In the genomic region with DNA sequence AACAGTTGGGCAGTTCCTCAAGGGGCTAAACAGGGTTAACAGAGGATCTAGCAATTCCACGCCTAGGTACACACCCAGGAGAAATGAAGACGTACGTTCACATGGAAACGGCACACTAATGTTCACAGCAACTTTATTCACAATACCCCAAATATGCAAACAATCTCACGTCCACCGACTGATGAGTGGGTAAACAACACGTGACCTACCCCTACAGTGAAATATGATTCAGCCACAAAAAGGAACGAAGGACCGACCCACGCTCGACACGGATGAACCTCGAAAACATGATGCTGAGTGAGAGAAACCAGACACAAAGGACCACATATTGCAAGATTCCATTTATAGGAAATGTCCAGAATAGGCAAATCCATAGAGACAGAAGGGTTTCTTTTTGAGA, we compare ENCODE assay signal across 12 cellular contexts.
DNase-seq lines count a peak whose midpoint lies in the region; ATAC-seq, FAIRE-seq and TF ChIP-seq lines count a peak whose summit lies in the region.
"Had no signal": no experiment of that assay in that cellular context is flagged by ENCODE, and none has a peak within 500 bp of the region (broad histone marks: within the 10 kb centered on the region; RNA-seq: fewer than 3 reads in every experiment).

No MANE protein-coding gene starts in this region.

- no peaks in the 10 kb centered on the region for H4K20me1 ChIP-seq in GM12878 (ENCODE audit: control insufficient read depth, insufficient read depth)

- H3K4me2 ChIP-seq in GM12878 (ENCODE audit: control insufficient read depth, insufficient read depth), result peak overlapping the region; percentile 95

- TF ChIP-seq POLR2A in GM12878 (IDR thresholded peaks at IDR 0.05; ENCODE audit: low read depth, low read length) (no peak), vagina (IDR thresholded peaks at IDR 0.05) (no peak)

- H3K27ac ChIP-seq in left ventricle myocardium inferior (replicated peaks), result peak overlapping the region; percentile 93
- H3K27ac ChIP-seq in GM12878 (ENCODE audit: control insufficient read depth, insufficient read depth), result peak overlapping the region; percentile 95
- H3K27ac ChIP-seq in lower lobe of right lung, result peak overlapping the region; percentile 84
- H3K27ac ChIP-seq in vagina, result peak overlapping the region; percentile 92

- no peak for TF ChIP-seq EP300 in GM12878 (IDR thresholded peaks at IDR 0.05; ENCODE audit: borderline replicate concordance in 1 of 2, control insufficient read depth in 1 of 2, low read depth in 2 of 2, low read length in 2 of 2)

- peaks cover 50% of the 10 kb centered on the region for H3K79me2 ChIP-seq in GM12878 (ENCODE audit: control insufficient read depth, insufficient read depth, low read length)

- TF ChIP-seq CTCF in left ventricle myocardium inferior (IDR thresholded peaks at IDR 0.05; ENCODE audit: borderline replicate concordance) (no peak), GM12878 (IDR thresholded peaks at IDR 0.05 in 2 of 3, conservative IDR thresholded peaks at IDR 0.05 in 1 of 3; ENCODE audit: control insufficient read depth in 2 of 3, extremely low read depth in 1 of 3, insufficient read depth in 1 of 3, low read depth in 3 of 3, low read length in 3 of 3) (no peak), lower lobe of right lung (IDR thresholded peaks at IDR 0.05) (no peak), vagina (IDR thresholded peaks at IDR 0.05) (no peak)

- ATAC-seq in left ventricle myocardium superior (no peak), GM12878 (no peak), lower lobe of right lung (no peak), HG02981 (IDR thresholded peaks at IDR 0.05; ENCODE audit: unreplicated experiment) (no peak), HG02884 (IDR thresholded peaks at IDR 0.05; ENCODE audit: unreplicated experiment) (no peak)
- ATAC-seq: K562 had no signal

- no TSS peak for BruUV-seq in GM12878 (replicated peaks; lab: Mats Ljungman, UMichigan)

- in situ Hi-C loops in GM12878 (cut with MboI), result no loop called here

- intact Hi-C loops in left ventricle myocardium inferior (cut with micrococcal nuclease), result no loop called here
- intact Hi-C loops in left ventricle myocardium superior (cut with micrococcal nuclease), result no loop called here
- intact Hi-C loops in GM12878 (cut with micrococcal nuclease; ENCODE audit: unreplicated experiment), result loop anchor here (5.0 to 10.0 kb wide), 5 partner anchors 38 to 293 kb away; a partner anchor contains a TSS
- intact Hi-C loops in lower lobe of right lung (cut with DNase I), result no loop called here
- intact Hi-C loops in vagina (cut with DNase I), result no loop called here

- H3K9ac ChIP-seq in GM12878 (ENCODE audit: control insufficient read depth, insufficient read depth, low read length), result no peak overlapping the region; the same call in 1 of the 2 replicates

- TF ChIP-seq RAD21 in GM12878 (IDR thresholded peaks at IDR 0.05; ENCODE audit: insufficient read depth, low read depth, low read length), result no peak

- H3K4me3 ChIP-seq in left ventricle myocardium inferior, result no peak overlapping the region
- H3K4me3 ChIP-seq in GM12878, result no peak overlapping the region; the same call in 1 of the 2 replicates
- no peak overlapping the region for H3K4me3 ChIP-seq in lower lobe of right lung
- no peak overlapping the region for H3K4me3 ChIP-seq in vagina
- H3K4me3 ChIP-seq: K562, skin epidermis had no signal

- no peak overlapping the region for H2AFZ ChIP-seq in GM12878 (ENCODE audit: control insufficient read depth, low read depth, low read length)

- H3K9me3 ChIP-seq in left ventricle myocardium inferior (replicated peaks) (no peaks in the 10 kb centered on the region), GM12878 (replicated peaks; ENCODE audit: control insufficient read depth, insufficient read depth, low read length) (no peaks in the 10 kb centered on the region), lower lobe of right lung (no peaks in the 10 kb centered on the region), vagina (no peaks in the 10 kb centered on the region)

- H3K36me3 ChIP-seq in left ventricle myocardium inferior (peaks cover 24% of the 10 kb centered on the region), GM12878 (ENCODE audit: control insufficient read depth in 2 of 2, insufficient read depth in 2 of 2, low read length in 1 of 2) (peaks cover 11 to 27% of the 10 kb centered on the region in 2 experiments; a peak in 3 of 4 replicates), lower lobe of right lung (peaks cover 39% of the 10 kb centered on the region), vagina (peaks cover 0 to 9% of the 10 kb centered on the region in 2 donors)

- H3K27me3 ChIP-seq in left ventricle myocardium inferior (ENCODE audit: low read depth), result no peaks in the 10 kb centered on the region
- no peaks in the 10 kb centered on the region for H3K27me3 ChIP-seq in GM12878 (replicated peaks in 1 of 2; ENCODE audit: control insufficient read depth in 2 of 2, insufficient read depth in 2 of 2, low read length in 1 of 2)
- H3K27me3 ChIP-seq in lower lobe of right lung (ENCODE audit: low read depth), result no peaks in the 10 kb centered on the region
- no peaks in the 10 kb centered on the region for H3K27me3 ChIP-seq in vagina

- CTCF ChIA-PET in GM12878 (lab: Yijun Ruan, JAX), result interaction anchor here (1.4 to 2.0 kb wide), 3 partner anchors 11 to 39 kb away, joined by 4 to 13 read pairs (median 5); no protein-coding TSS in a partner anchor

- peaks cover 79% of the 10 kb centered on the region for H3K4me1 ChIP-seq in left ventricle myocardium inferior
- H3K4me1 ChIP-seq in GM12878 (ENCODE audit: control insufficient read depth, insufficient read depth, low read length), result peaks cover 55% of the 10 kb centered on the region
- peaks cover 76% of the 10 kb centered on the region for H3K4me1 ChIP-seq in lower lobe of right lung
- peaks cover 72% of the 10 kb centered on the region for H3K4me1 ChIP-seq in vagina

- SMC1A ChIA-PET in GM12878 (lab: Charles Lee; ENCODE audit: uncharacterized antibody, unreplicated experiment), result interaction anchor here (1.2 to 2.3 kb wide), 5 partner anchors 12 to 322 kb away, joined by 3 to 8 read pairs (median 3); no protein-coding TSS in a partner anchor

- 3% methylated on average over 13 of the region's 13 CpGs for WGBS in GM12878 (ENCODE audit: insufficient coverage, insufficient replicate concordance, low lambda C conversion rate, missing lambda C conversion rate)

- peak; percentile 75 for FAIRE-seq in GM12878 (lab: Jason Lieb, UNC)
- FAIRE-seq: K562 had no signal

- POLR2A ChIA-PET in GM12878 (lab: Charles Lee), result interaction anchor here (0.6 to 1.2 kb wide), 4 partner anchors 11 to 945 kb away, joined by 3 to 4 read pairs (median 3); no protein-coding TSS in a partner anchor

- DNase-seq in left ventricle myocardium inferior (no peak), left ventricle myocardium superior (no peak), GM12878 (ENCODE audit: low read depth, low spot score) (no peak), lower lobe of right lung (no peak), vagina (ENCODE audit: extremely low spot score in 2 of 2) (no peak), DMS 273 treated with DMSO at 0.1 percent for 48 hours (lab: John Stamatoyannopoulos, UW) (no peak)
- DNase-seq: cerebellar nuclear complex; stimulated activated naive CD4-positive, alpha-beta T cell treated with Interleukin-2 at 50 U/mL for 16 hours had no signal

- RAD21 ChIA-PET in GM12878 (lab: Charles Lee; ENCODE audit: unreplicated experiment), result interaction anchor here (0.5 to 3.2 kb wide), 6 partner anchors 11 to 873 kb away, joined by 3 to 16 read pairs (median 6); no protein-coding TSS in a partner anchor

TF ChIP-seq in GM12878, 131 proteins besides CTCF, POLR2A, EP300 and RAD21 (continues in another document):
- TF ChIP-seq KAT2A (conservative IDR thresholded peaks at IDR 0.05; ENCODE audit: control insufficient read depth, low read depth, low read length), result no peak
- TF ChIP-seq, protein P1, sequence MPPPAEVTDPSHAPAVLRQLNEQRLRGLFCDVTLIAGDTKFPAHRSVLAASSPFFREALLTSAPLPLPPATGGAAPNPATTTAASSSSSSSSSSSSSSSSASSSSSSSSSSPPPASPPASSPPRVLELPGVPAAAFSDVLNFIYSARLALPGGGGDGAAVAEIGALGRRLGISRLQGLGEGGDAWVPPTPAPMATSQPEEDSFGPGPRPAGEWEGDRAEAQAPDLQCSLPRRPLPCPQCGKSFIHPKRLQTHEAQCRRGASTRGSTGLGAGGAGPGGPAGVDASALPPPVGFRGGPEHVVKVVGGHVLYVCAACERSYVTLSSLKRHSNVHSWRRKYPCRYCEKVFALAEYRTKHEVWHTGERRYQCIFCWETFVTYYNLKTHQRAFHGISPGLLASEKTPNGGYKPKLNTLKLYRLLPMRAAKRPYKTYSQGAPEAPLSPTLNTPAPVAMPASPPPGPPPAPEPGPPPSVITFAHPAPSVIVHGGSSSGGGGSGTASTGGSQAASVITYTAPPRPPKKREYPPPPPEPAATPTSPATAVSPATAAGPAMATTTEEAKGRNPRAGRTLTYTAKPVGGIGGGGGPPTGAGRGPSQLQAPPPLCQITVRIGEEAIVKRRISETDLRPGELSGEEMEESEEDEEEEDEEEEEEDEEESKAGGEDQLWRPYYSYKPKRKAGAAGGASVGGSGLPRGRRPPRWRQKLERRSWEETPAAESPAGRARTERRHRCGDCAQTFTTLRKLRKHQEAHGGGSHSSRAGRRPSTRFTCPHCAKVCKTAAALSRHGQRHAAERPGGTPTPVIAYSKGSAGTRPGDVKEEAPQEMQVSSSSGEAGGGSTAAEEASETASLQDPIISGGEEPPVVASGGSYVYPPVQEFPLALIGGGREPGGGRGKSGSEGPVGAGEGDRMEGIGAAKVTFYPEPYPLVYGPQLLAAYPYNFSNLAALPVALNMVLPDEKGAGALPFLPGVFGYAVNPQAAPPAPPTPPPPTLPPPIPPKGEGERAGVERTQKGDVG (CRISPR knock-in tag; IDR thresholded peaks at IDR 0.05), result no peak
- no peak for TF ChIP-seq TCF12 (IDR thresholded peaks at IDR 0.05; ENCODE audit: low read depth, low read length)
- no peak for TF ChIP-seq POLR2AphosphoS2 (IDR thresholded peaks at IDR 0.05; ENCODE audit: low read depth, low read length)
- no peak for TF ChIP-seq FOS (IDR thresholded peaks at IDR 0.05; ENCODE audit: borderline replicate concordance, extremely low read depth, insufficient read length)
- TF ChIP-seq, protein P2, sequence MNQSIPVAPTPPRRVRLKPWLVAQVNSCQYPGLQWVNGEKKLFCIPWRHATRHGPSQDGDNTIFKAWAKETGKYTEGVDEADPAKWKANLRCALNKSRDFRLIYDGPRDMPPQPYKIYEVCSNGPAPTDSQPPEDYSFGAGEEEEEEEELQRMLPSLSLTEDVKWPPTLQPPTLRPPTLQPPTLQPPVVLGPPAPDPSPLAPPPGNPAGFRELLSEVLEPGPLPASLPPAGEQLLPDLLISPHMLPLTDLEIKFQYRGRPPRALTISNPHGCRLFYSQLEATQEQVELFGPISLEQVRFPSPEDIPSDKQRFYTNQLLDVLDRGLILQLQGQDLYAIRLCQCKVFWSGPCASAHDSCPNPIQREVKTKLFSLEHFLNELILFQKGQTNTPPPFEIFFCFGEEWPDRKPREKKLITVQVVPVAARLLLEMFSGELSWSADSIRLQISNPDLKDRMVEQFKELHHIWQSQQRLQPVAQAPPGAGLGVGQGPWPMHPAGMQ (IDR thresholded peaks at IDR 0.05; ENCODE audit: borderline replicate concordance), result no peak
- TF ChIP-seq SMC3 (IDR thresholded peaks at IDR 0.05; ENCODE audit: borderline replicate concordance, low read length), result no peak
- no peak for TF ChIP-seq ZNF274 (IDR thresholded peaks at IDR 0.05; ENCODE audit: insufficient read depth, insufficient read length)
